Comparison of ENCODE assay signal across 1 cellular context in genomic region chr2:174486614-174487535, GRCh38.
TF ChIP-seq lines count a peak whose summit lies in the region.

GPR155 (minus strand) TSS chr2:174487029; CDS start chr2:174481956, 5,073 bp downstream.

TF ChIP-seq in H1, 55 proteins besides CTCF, POLR2A, EP300 and RAD21 (continued from another document):
- TF ChIP-seq CHD7 (IDR thresholded peaks at IDR 0.05; ENCODE audit: insufficient replicate concordance, low read length) (no peak), KDM4A (IDR thresholded peaks at IDR 0.05; ENCODE audit: low read depth, low read length, severe bottlenecking) (peak; percentile 97), BCL11A (IDR thresholded peaks at IDR 0.05; ENCODE audit: low read depth in 2 of 2, low read length in 2 of 2) (no peak), SIN3A (conservative IDR thresholded peaks at IDR 0.05 in 1 of 2, IDR thresholded peaks at IDR 0.05 in 1 of 2; ENCODE audit: low read depth in 1 of 2, low read length in 2 of 2) (no peak), TCF12 (IDR thresholded peaks at IDR 0.05; ENCODE audit: low read depth, low read length) (no peak), HDAC2 (IDR thresholded peaks at IDR 0.05; ENCODE audit: borderline replicate concordance in 1 of 2, low read depth in 2 of 2, low read length in 2 of 2) (peak in 1 of 2 experiments; percentile 33; a peak in 1 of 4 replicates), SIX5 (IDR thresholded peaks at IDR 0.05; ENCODE audit: low read depth, low read length) (no peak), JUND (IDR thresholded peaks at IDR 0.05; ENCODE audit: low read length) (no peak), BRCA1 (IDR thresholded peaks at IDR 0.05; ENCODE audit: low read depth, low read length) (no peak), CHD2 (IDR thresholded peaks at IDR 0.05; ENCODE audit: low read length) (no peak), SIRT6 (IDR thresholded peaks at IDR 0.05; ENCODE audit: low read length) (no peak), EZH2 (IDR thresholded peaks at IDR 0.05; ENCODE audit: low read depth, low read length, severe bottlenecking) (no peak), NRF1 (IDR thresholded peaks at IDR 0.05; ENCODE audit: low read depth, low read length) (no peak), SUZ12 (IDR thresholded peaks at IDR 0.05; ENCODE audit: low read length) (no peak), ASH2L (IDR thresholded peaks at IDR 0.05; ENCODE audit: low read length) (peak; percentile 14), RNF2 (IDR thresholded peaks at IDR 0.05; ENCODE audit: borderline replicate concordance, low read depth, low read length, missing control alignments, poor library complexity, severe bottlenecking) (no peak), SP4 (IDR thresholded peaks at IDR 0.05; ENCODE audit: low read length) (no peak), SP2 (IDR thresholded peaks at IDR 0.05; ENCODE audit: low read length) (no peak), CTBP2 (IDR thresholded peaks at IDR 0.05; ENCODE audit: borderline replicate concordance, insufficient read depth, insufficient read length, low read length) (no peak), KDM5A (IDR thresholded peaks at IDR 0.05; ENCODE audit: low read length) (no peak), SRF (IDR thresholded peaks at IDR 0.05; ENCODE audit: low read depth, low read length) (no peak), GABPA (IDR thresholded peaks at IDR 0.05; ENCODE audit: borderline replicate concordance, insufficient read depth, low read length) (peak; percentile 74; the same call in 1 of the 2 replicates), HDAC6 (IDR thresholded peaks at IDR 0.05; ENCODE audit: low read depth, low read length) (no peak), CREB1 (IDR thresholded peaks at IDR 0.05) (no peak), TBP (IDR thresholded peaks at IDR 0.05; ENCODE audit: low read depth, low read length) (peak; percentile 76), RXRA (IDR thresholded peaks at IDR 0.05; ENCODE audit: insufficient read depth, low read depth, low read length) (no peak), NANOG (IDR thresholded peaks at IDR 0.05; ENCODE audit: insufficient read depth, low read depth, low read length, poor library complexity, severe bottlenecking) (no peak), SP1 (IDR thresholded peaks at IDR 0.05; ENCODE audit: low read depth, low read length) (no peak), POLR2AphosphoS5 (IDR thresholded peaks at IDR 0.05; ENCODE audit: low read depth, low read length) (peak; percentile 35; the same call in 1 of the 2 replicates), CEBPB (IDR thresholded peaks at IDR 0.05; ENCODE audit: low read depth, low read length) (no peak), POU5F1 (IDR thresholded peaks at IDR 0.05; ENCODE audit: low read depth, low read length) (no peak), CBX8 (IDR thresholded peaks at IDR 0.05; ENCODE audit: borderline replicate concordance, low read depth, low read length) (no peak), ZNF274 (IDR thresholded peaks at IDR 0.05; ENCODE audit: borderline replicate concordance, extremely low read depth, low read length) (no peak), ATF2 (IDR thresholded peaks at IDR 0.05; ENCODE audit: low read length) (no peak), RFX5 (IDR thresholded peaks at IDR 0.05; ENCODE audit: borderline replicate concordance, low read depth, low read length) (no peak), JUN (IDR thresholded peaks at IDR 0.05; ENCODE audit: low read depth, low read length) (no peak), CHD1 (IDR thresholded peaks at IDR 0.05; ENCODE audit: low read depth, low read length) (no peak), E2F6 (IDR thresholded peaks at IDR 0.05) (peak; percentile 70), TAF1 (IDR thresholded peaks at IDR 0.05; ENCODE audit: low read depth, low read length) (peak; percentile 84), BACH1 (IDR thresholded peaks at IDR 0.05; ENCODE audit: low read length) (no peak), YY1 (IDR thresholded peaks at IDR 0.05; ENCODE audit: low read depth, low read length) (peak; percentile 93), SAP30 (IDR thresholded peaks at IDR 0.05; ENCODE audit: insufficient read depth, insufficient replicate concordance, low read length) (no peak), FOSL1 (IDR thresholded peaks at IDR 0.05; ENCODE audit: insufficient read depth, low read depth, low read length) (no peak), GTF2F1 (IDR thresholded peaks at IDR 0.05; ENCODE audit: borderline replicate concordance, low read depth, low read length) (no peak), CBX5 (IDR thresholded peaks at IDR 0.05; ENCODE audit: low read depth, low read length) (no peak), TEAD4 (IDR thresholded peaks at IDR 0.05; ENCODE audit: low read depth, low read length) (no peak), RBBP5 (IDR thresholded peaks at IDR 0.05; ENCODE audit: borderline replicate concordance, low read depth, low read length) (peak; percentile 71; the same call in 1 of the 2 replicates), TAF7 (optimal IDR thresholded peaks at IDR 0.05; ENCODE audit: borderline replicate concordance, low read depth, low read length) (peak; percentile 55)
- TF ChIP-seq, protein P1, sequence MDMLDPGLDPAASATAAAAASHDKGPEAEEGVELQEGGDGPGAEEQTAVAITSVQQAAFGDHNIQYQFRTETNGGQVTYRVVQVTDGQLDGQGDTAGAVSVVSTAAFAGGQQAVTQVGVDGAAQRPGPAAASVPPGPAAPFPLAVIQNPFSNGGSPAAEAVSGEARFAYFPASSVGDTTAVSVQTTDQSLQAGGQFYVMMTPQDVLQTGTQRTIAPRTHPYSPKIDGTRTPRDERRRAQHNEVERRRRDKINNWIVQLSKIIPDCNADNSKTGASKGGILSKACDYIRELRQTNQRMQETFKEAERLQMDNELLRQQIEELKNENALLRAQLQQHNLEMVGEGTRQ (IDR thresholded peaks at IDR 0.05; ENCODE audit: low read length) = no peak
- TF ChIP-seq, protein P2, sequence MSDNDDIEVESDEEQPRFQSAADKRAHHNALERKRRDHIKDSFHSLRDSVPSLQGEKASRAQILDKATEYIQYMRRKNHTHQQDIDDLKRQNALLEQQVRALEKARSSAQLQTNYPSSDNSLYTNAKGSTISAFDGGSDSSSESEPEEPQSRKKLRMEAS (IDR thresholded peaks at IDR 0.05) = peak; percentile 82
- TF ChIP-seq, protein P3, sequence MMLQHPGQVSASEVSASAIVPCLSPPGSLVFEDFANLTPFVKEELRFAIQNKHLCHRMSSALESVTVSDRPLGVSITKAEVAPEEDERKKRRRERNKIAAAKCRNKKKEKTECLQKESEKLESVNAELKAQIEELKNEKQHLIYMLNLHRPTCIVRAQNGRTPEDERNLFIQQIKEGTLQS (IDR thresholded peaks at IDR 0.05; ENCODE audit: insufficient read depth, low read depth, low read length) = no peak
TF ChIP-seq in H1: peak in this region for 13.
